In genomic region chr17:6940186-6940649, GRCh38 we compare ENCODE assay signal across 8 cellular contexts. TPM values are rescaled to one million over a fixed set of nuclear protein-coding genes. Genes with fewer than 3 reads are reported as not detected.
DNase-seq lines count a peak whose midpoint lies in the region; ATAC-seq and TF ChIP-seq lines count a peak whose summit lies in the region.

No MANE protein-coding gene starts in this region.

- H3K27me3 Mint-ChIP-seq in activated T-cell treated with anti-CD3 and anti-CD28 coated beads, Interleukin-2, amount 50 U/mL, for 72 hours (ENCODE audit: low read depth), result no peaks in the 10 kb centered on the region
- no peaks in the 10 kb centered on the region for H3K27me3 Mint-ChIP-seq in T-cell

- H3K36me3 ChIP-seq in heart left ventricle (no peaks in the 10 kb centered on the region), tibial artery (no peaks in the 10 kb centered on the region)

- H3K9me3 ChIP-seq in heart left ventricle (no peaks in the 10 kb centered on the region), tibial artery (no peaks in the 10 kb centered on the region)

- TF ChIP-seq CTCF in heart left ventricle (IDR thresholded peaks at IDR 0.05), result no peak
- TF ChIP-seq CTCF in tibial artery (IDR thresholded peaks at IDR 0.05), result no peak

- CTCF ChIA-PET in T-cell (lab: Charles Lee), result no interaction called here

- H3K27ac Mint-ChIP-seq in activated T-cell treated with anti-CD3 and anti-CD28 coated beads, Interleukin-2, amount 50 U/mL, for 72 hours, result no peak overlapping the region
- no peak overlapping the region for H3K27ac Mint-ChIP-seq in T-cell

- H3K4me1 ChIP-seq in heart left ventricle (peaks cover 0 to 6% (median 0%) of the 10 kb centered on the region in 12 donors), tibial artery (no peaks in the 10 kb centered on the region)

- intact Hi-C loops in heart left ventricle (cut with DNase I), result no loop called here
- intact Hi-C loops in tibial artery (cut with DNase I; ENCODE audit: low total_unique reads), result no loop called here

- no peaks in the 10 kb centered on the region for H3K36me3 Mint-ChIP-seq in activated T-cell treated with anti-CD3 and anti-CD28 coated beads, Interleukin-2, amount 50 U/mL, for 72 hours (ENCODE audit: insufficient read depth in 2 of 2)
- no peaks in the 10 kb centered on the region for H3K36me3 Mint-ChIP-seq in T-cell

- H3K4me1 Mint-ChIP-seq in activated T-cell treated with anti-CD3 and anti-CD28 coated beads, Interleukin-2, amount 50 U/mL, for 72 hours (ENCODE audit: low read depth), result no peaks in the 10 kb centered on the region
- H3K4me1 Mint-ChIP-seq in T-cell, result peaks cover 11 to 15% (median 11%) of the 10 kb centered on the region in 3 donors

- POLR2A ChIA-PET in T-cell (lab: Charles Lee), result no interaction called here

- H3K4me3 Mint-ChIP-seq in activated T-cell treated with anti-CD3 and anti-CD28 coated beads, Interleukin-2, amount 50 U/mL, for 72 hours, result peak overlapping the region; percentile 54 to 55
- H3K4me3 Mint-ChIP-seq in T-cell, result peak overlapping the region; percentile 45 to 69 (median 57)

- DNase-seq in activated T-cell treated with anti-CD3 and anti-CD28 coated beads, Interleukin-2, amount 50 U/mL, for 72 hours, result peak in 1 of 2 donors; percentile 4
- DNase-seq in activated T-cell treated with anti-CD3 and anti-CD28 coated beads for 4 hours (no peak), T-cell (peak in 2 of 34 experiments; percentile 3 to 6), heart left ventricle (peak in 1 of 5 donors; percentile 12), tibial artery (no peak), occipital lobe (lab: John Stamatoyannopoulos, UW) (no peak)
- DNase-seq in activated CD4-positive, CD25-positive, alpha-beta regulatory T cell treated with anti-CD3 and anti-CD28 coated beads, Interleukin-2, amount 50 U/mL, for 72 hours, result no peak

- H3K27me3 ChIP-seq in heart left ventricle (peaks cover 0 to 4% (median 0%) of the 10 kb centered on the region in 9 donors), tibial artery (no peaks in the 10 kb centered on the region)

- TF ChIP-seq POLR2A in heart left ventricle (IDR thresholded peaks at IDR 0.05), result no peak

- no peaks in the 10 kb centered on the region for H3K9me3 Mint-ChIP-seq in activated T-cell treated with anti-CD3 and anti-CD28 coated beads, Interleukin-2, amount 50 U/mL, for 72 hours
- H3K9me3 Mint-ChIP-seq in T-cell, result no peaks in the 10 kb centered on the region

- 76 to 87% (median 79%) methylated on average over 7 of the region's 7 CpGs for WGBS in heart left ventricle, 4 donors

- H3K27ac ChIP-seq in heart left ventricle, result no peak overlapping the region
- no peak overlapping the region for H3K27ac ChIP-seq in tibial artery

- ATAC-seq in activated T-cell treated with anti-CD3 and anti-CD28 coated beads, Interleukin-2, amount 50 U/mL, for 72 hours (replicated peaks in 1 of 2), result peak in 1 of 2 donors; percentile 45
- ATAC-seq in T-cell (replicated peaks in 1 of 4) (peak in 3 of 4 experiments; percentile 46 to 57 (median 52)), heart left ventricle (peak in 2 of 4 donors; percentile 24 to 39), HG02798 (IDR thresholded peaks at IDR 0.05; ENCODE audit: poor library complexity, unreplicated experiment) (no peak)

- peak overlapping the region in 9 of 12 donors; percentile 22 to 52 (median 43) for H3K4me3 ChIP-seq in heart left ventricle
- H3K4me3 ChIP-seq in tibial artery, result peak overlapping the region; percentile 25 to 27

RNA-seq across cellular contexts. Expression of gene ALOX12, which starts 55.6 kb away (rescaled TPM):
- not detected for total RNA-seq in activated T-cell treated with anti-CD3 and anti-CD28 coated beads, Interleukin-2, amount 50 U/mL, for 72 hours
- total RNA-seq in T-cell (under 1 TPM in 3 of 5 donors, not detected in 2; 0.12 to 0.78 (median 0.13) TPM), heart left ventricle (under 1 TPM in 1 of 9 donors, not detected in 8; 0.44 TPM), occipital lobe (not detected)
- not detected for polyA plus RNA-seq in heart left ventricle
